In the genomic region with DNA sequence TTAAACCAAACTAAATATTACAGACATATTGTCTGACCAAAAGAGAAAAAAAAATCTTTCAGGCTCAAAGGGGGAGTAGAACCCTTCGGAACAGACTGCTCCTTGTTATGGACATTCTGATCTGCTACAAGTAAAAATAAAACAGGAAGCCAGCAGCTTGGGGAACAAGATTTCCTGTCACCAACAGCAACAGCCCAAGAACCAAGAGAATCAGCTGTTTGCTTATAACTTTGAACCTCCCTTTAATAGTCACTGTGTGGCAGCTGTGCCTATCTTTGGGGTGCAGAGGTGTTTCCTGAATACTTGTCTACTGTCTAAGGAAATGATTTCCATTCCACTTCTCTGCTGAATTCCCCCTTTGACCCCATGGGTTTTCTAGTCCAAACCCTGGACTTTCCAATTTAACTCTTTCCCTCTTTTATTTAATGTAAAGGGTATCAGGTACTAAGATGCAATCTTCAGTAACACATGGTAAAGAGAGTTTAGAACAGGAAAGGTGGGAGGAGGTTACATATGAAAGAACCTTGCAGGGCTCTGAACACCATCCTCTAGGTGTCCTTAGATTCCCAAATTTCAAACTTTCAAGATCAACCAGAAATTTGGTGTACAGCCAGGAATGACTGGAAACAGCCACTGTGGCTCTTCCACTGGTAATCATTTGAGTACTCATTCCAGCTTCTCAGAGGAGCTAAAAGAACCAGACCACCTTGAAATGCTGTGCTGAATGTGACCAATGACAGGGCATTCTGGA, we compare ENCODE assay signal across 9 cellular contexts. TPM values are rescaled to one million over a fixed set of nuclear protein-coding genes. Genes with fewer than 3 reads are reported as not detected.
DNase-seq lines count a peak whose midpoint lies in the region; ATAC-seq and TF ChIP-seq lines count a peak whose summit lies in the region.
"Had no signal": no experiment of that assay in that cellular context is flagged by ENCODE, and none has a peak within 500 bp of the region (broad histone marks: within the 10 kb centered on the region; RNA-seq: fewer than 3 reads in every experiment).

No MANE protein-coding gene starts in this region.

- no peaks in the 10 kb centered on the region for H3K27me3 Mint-ChIP-seq in activated CD4-positive, alpha-beta T cell treated with anti-CD3 and anti-CD28 coated beads for 36 hours

- no peak for TF ChIP-seq POLR2A in suprapubic skin (IDR thresholded peaks at IDR 0.05)

- POLR2A ChIA-PET in activated CD4-positive, alpha-beta T cell treated with anti-CD3 and anti-CD28 coated beads for 36 hours (lab: Charles Lee): interaction anchor here (0.6 to 2.3 kb wide), 3 partner anchors 15 to 62 kb away, joined by 3 to 8 read pairs (median 3); no protein-coding TSS in a partner anchor

- 38% methylated on average over 1 of the region's 1 CpG for WGBS in suprapubic skin

- H3K4me1 Mint-ChIP-seq in activated CD4-positive, alpha-beta T cell treated with anti-CD3 and anti-CD28 coated beads for 36 hours: peaks cover 85% of the 10 kb centered on the region

- peak overlapping the region; percentile 14 for H3K27ac ChIP-seq in iPS-18a (ENCODE audit: low read length)
- peak overlapping the region; percentile 78 for H3K27ac ChIP-seq in suprapubic skin

- no peak for DNase-seq in activated CD4-positive, alpha-beta T cell treated with anti-CD3 and anti-CD28 coated beads for 36 hours
- no peak for DNase-seq in activated CD4-positive, alpha-beta T cell treated with anti-CD3 and anti-CD28 coated beads, Interleukin-2, amount 50 U/mL, for 48 hours
- DNase-seq in activated naive CD4-positive, alpha-beta T cell treated with anti-CD3 and anti-CD28 coated beads, Interleukin-2, amount 50 U/mL, for 72 hours (ENCODE audit: low spot score in 2 of 2): no peak
- no peak for DNase-seq in suprapubic skin (ENCODE audit: low spot score in 2 of 2)
- DNase-seq: RPMI8226 had no signal

- H3K4me3 Mint-ChIP-seq in activated CD4-positive, alpha-beta T cell treated with anti-CD3 and anti-CD28 coated beads for 36 hours: peak overlapping the region; percentile 21

- no peaks in the 10 kb centered on the region for H3K9me3 Mint-ChIP-seq in activated CD4-positive, alpha-beta T cell treated with anti-CD3 and anti-CD28 coated beads for 36 hours (ENCODE audit: low read depth)
- H3K9me3 Mint-ChIP-seq in activated naive CD4-positive, alpha-beta T cell treated with anti-CD3 and anti-CD28 coated beads, Interleukin-2, amount 50 U/mL, for 72 hours: no peaks in the 10 kb centered on the region

- H3K27me3 ChIP-seq in iPS-18a (ENCODE audit: control insufficient read depth, insufficient read depth, low read length) (no peaks in the 10 kb centered on the region), suprapubic skin (no peaks in the 10 kb centered on the region)

- peak; percentile 37 for ATAC-seq in activated CD4-positive, alpha-beta T cell treated with anti-CD3 and anti-CD28 coated beads for 36 hours
- peak; percentile 20 to 58 for ATAC-seq in activated naive CD4-positive, alpha-beta T cell treated with anti-CD3 and anti-CD28 coated beads, Interleukin-2, amount 50 U/mL, for 72 hours
- ATAC-seq in HG02763 (IDR thresholded peaks at IDR 0.05; ENCODE audit: unreplicated experiment) (no peak), HG03045 (IDR thresholded peaks at IDR 0.05; ENCODE audit: unreplicated experiment) (no peak), HG02642 (IDR thresholded peaks at IDR 0.05; ENCODE audit: poor library complexity, unreplicated experiment) (no peak)

- CTCF ChIA-PET in activated CD4-positive, alpha-beta T cell treated with anti-CD3 and anti-CD28 coated beads for 36 hours (lab: Charles Lee): interaction anchor here (0.9 to 5.4 kb wide), 7 partner anchors 9 to 232 kb away, joined by 3 to 61 read pairs (median 4); no protein-coding TSS in a partner anchor

- H3K9me3 ChIP-seq in iPS-18a (ENCODE audit: control insufficient read depth, low read depth, low read length) (no peaks in the 10 kb centered on the region), suprapubic skin (no peaks in the 10 kb centered on the region)

- peak overlapping the region; percentile 79 for H3K27ac Mint-ChIP-seq in activated CD4-positive, alpha-beta T cell treated with anti-CD3 and anti-CD28 coated beads for 36 hours
- peak overlapping the region in 1 of 2 donors; percentile 91 for H3K27ac Mint-ChIP-seq in activated naive CD4-positive, alpha-beta T cell treated with anti-CD3 and anti-CD28 coated beads, Interleukin-2, amount 50 U/mL, for 72 hours

- H3K36me3 Mint-ChIP-seq in activated CD4-positive, alpha-beta T cell treated with anti-CD3 and anti-CD28 coated beads for 36 hours (ENCODE audit: low read depth): peaks cover 29% of the 10 kb centered on the region
- H3K36me3 Mint-ChIP-seq in activated naive CD4-positive, alpha-beta T cell treated with anti-CD3 and anti-CD28 coated beads, Interleukin-2, amount 50 U/mL, for 72 hours: peaks cover 0 to 17% of the 10 kb centered on the region in 2 donors

- H3K4me3 ChIP-seq in iPS-18a (ENCODE audit: low read length) (no peak overlapping the region), suprapubic skin (peak overlapping the region; percentile 5)

- H3K4me1 ChIP-seq in iPS-18a (ENCODE audit: control insufficient read depth, low read depth, low read length) (peaks cover 44% of the 10 kb centered on the region), suprapubic skin (peaks cover 89% of the 10 kb centered on the region)

- H3K36me3 ChIP-seq in iPS-18a (ENCODE audit: control insufficient read depth, low read depth, low read length) (peaks cover 9% of the 10 kb centered on the region), suprapubic skin (peaks cover 15% of the 10 kb centered on the region)

- TF ChIP-seq EP300 in suprapubic skin (IDR thresholded peaks at IDR 0.05): no peak

- intact Hi-C loops in activated CD4-positive, alpha-beta T cell treated with anti-CD3 and anti-CD28 coated beads for 36 hours (cut with DNase I, micrococcal nuclease): loop anchor here in 1 of 2 experiments (1.0 kb wide), 1 partner anchor 13 kb away; no protein-coding TSS in a partner anchor

- TF ChIP-seq CTCF in suprapubic skin (IDR thresholded peaks at IDR 0.05): no peak

- no peak overlapping the region for H3K9ac ChIP-seq in iPS-18a (ENCODE audit: low read length)

RNA-seq across cellular contexts. Expression of a gene that starts 38.7 kb away (rescaled TPM):
- 1 to 10 TPM; 1.1 to 1.3 TPM for total RNA-seq in activated CD4-positive, alpha-beta T cell treated with anti-CD3 and anti-CD28 coated beads for 36 hours
- total RNA-seq in activated naive CD4-positive, alpha-beta T cell treated with anti-CD3 and anti-CD28 coated beads, Interleukin-2, amount 50 U/mL, for 72 hours: under 1 TPM; 0.25 to 0.72 TPM
- total RNA-seq in suprapubic skin: under 1 TPM in 2 of 4 donors, not detected in 2; 0.36 to 0.81 TPM

RNA-seq across cellular contexts. Expression of a gene that starts 47.9 kb away (rescaled TPM):
- total RNA-seq in activated CD4-positive, alpha-beta T cell treated with anti-CD3 and anti-CD28 coated beads for 36 hours: not detected
- not detected for total RNA-seq in activated naive CD4-positive, alpha-beta T cell treated with anti-CD3 and anti-CD28 coated beads, Interleukin-2, amount 50 U/mL, for 72 hours
- total RNA-seq in suprapubic skin: 10 to 100 TPM in 2 of 4 donors, 1 to 10 TPM in 2; 5.9 to 14.3 (median 10.3) TPM

RNA-seq across cellular contexts. Expression of a gene that starts 56.5 kb away (rescaled TPM):
- not detected for total RNA-seq in activated CD4-positive, alpha-beta T cell treated with anti-CD3 and anti-CD28 coated beads for 36 hours
- not detected for total RNA-seq in activated naive CD4-positive, alpha-beta T cell treated with anti-CD3 and anti-CD28 coated beads, Interleukin-2, amount 50 U/mL, for 72 hours
- total RNA-seq in suprapubic skin: 1 to 10 TPM; 2.3 to 7.1 (median 3.7) TPM

RNA-seq across cellular contexts. Expression of a gene that starts 58.9 kb away (rescaled TPM):
- 100 to 1,000 TPM; 104 to 132 TPM for total RNA-seq in activated CD4-positive, alpha-beta T cell treated with anti-CD3 and anti-CD28 coated beads for 36 hours
- total RNA-seq in activated naive CD4-positive, alpha-beta T cell treated with anti-CD3 and anti-CD28 coated beads, Interleukin-2, amount 50 U/mL, for 72 hours: 100 to 1,000 TPM in 1 of 2 donors, 10 to 100 TPM in 1; 97.8 to 116 TPM
- 10 to 100 TPM; 69.0 to 96.0 (median 90.4) TPM for total RNA-seq in suprapubic skin

Comparison
In these comparisons a context has a peak if more than half of its experiments do, and no peak if none do; other contexts are left out.
1. ATAC-seq: peak in activated CD4-positive, alpha-beta T cell treated with anti-CD3 and anti-CD28 coated beads for 36 hours (single experiment) and activated naive CD4-positive, alpha-beta T cell treated with anti-CD3 and anti-CD28 coated beads, Interleukin-2, amount 50 U/mL, for 72 hours (2 of 2); none in HG02763 (single experiment), HG03045 (single experiment) and HG02642 (single experiment).
2. RNA of a gene that starts 47.9 kb away (total RNA-seq): 5.9 to 14.3 TPM in suprapubic skin; not detected in activated CD4-positive, alpha-beta T cell treated with anti-CD3 and anti-CD28 coated beads for 36 hours and not detected in activated naive CD4-positive, alpha-beta T cell treated with anti-CD3 and anti-CD28 coated beads, Interleukin-2, amount 50 U/mL, for 72 hours; every median in the first group is over 4 times any median in the second.